10 cellular contexts compared by ENCODE assay signal in genomic region chr3:16723994-16724393, GRCh38.
DNase-seq lines count a peak whose midpoint lies in the region; ATAC-seq and TF ChIP-seq lines count a peak whose summit lies in the region.
"Had no signal": no experiment of that assay in that cellular context is flagged by ENCODE, and none has a peak within 500 bp of the region (broad histone marks: within the 10 kb centered on the region; RNA-seq: fewer than 3 reads in every experiment).

No MANE protein-coding gene starts in this region.

- TF ChIP-seq CTCF in WERI-Rb-1 (IDR thresholded peaks at IDR 0.05; ENCODE audit: low read depth, low read length), result peak; percentile 60
- no peak for TF ChIP-seq CTCF in mucosa of descending colon (IDR thresholded peaks at IDR 0.05)

- H3K27ac ChIP-seq in WERI-Rb-1 (no peak overlapping the region), iPS-18a (ENCODE audit: low read length) (peak overlapping the region; percentile 74)
- H3K27ac ChIP-seq: epithelial cell of prostate had no signal

- H3K4me1 ChIP-seq in iPS-18a (ENCODE audit: control insufficient read depth, low read depth, low read length) (peaks cover 5% of the 10 kb centered on the region), mucosa of descending colon (ENCODE audit: low read depth) (no peaks in the 10 kb centered on the region)

- no peak for ATAC-seq in mucosa of descending colon

- no peak overlapping the region for H3K4me3 ChIP-seq in WERI-Rb-1 (ENCODE audit: low read depth, low read length)
- H3K4me3 ChIP-seq in iPS-18a (ENCODE audit: low read length), result no peak overlapping the region
- H3K4me3 ChIP-seq in mucosa of descending colon, result no peak overlapping the region

- H3K36me3 ChIP-seq in WERI-Rb-1 (no peaks in the 10 kb centered on the region), iPS-18a (ENCODE audit: control insufficient read depth, low read depth, low read length) (no peaks in the 10 kb centered on the region), mucosa of descending colon (ENCODE audit: low read depth) (no peaks in the 10 kb centered on the region)

- H3K9me3 ChIP-seq in WERI-Rb-1 (ENCODE audit: severe bottlenecking) (peaks cover 13% of the 10 kb centered on the region), iPS-18a (ENCODE audit: control insufficient read depth, low read depth, low read length) (peaks cover 17% of the 10 kb centered on the region), mucosa of descending colon (no peaks in the 10 kb centered on the region)

- H3K27me3 ChIP-seq in WERI-Rb-1 (ENCODE audit: insufficient read depth, low read depth, severe bottlenecking) (no peaks in the 10 kb centered on the region), iPS-18a (ENCODE audit: control insufficient read depth, insufficient read depth, low read length) (no peaks in the 10 kb centered on the region)

- H3K9ac ChIP-seq in iPS-18a (ENCODE audit: low read length), result no peak overlapping the region

- intact Hi-C loops in mucosa of descending colon (cut with DNase I, micrococcal nuclease), result no loop called here

- peak; percentile 9 for DNase-seq in AG08395 (ENCODE audit: low spot score)
- DNase-seq in HCEC 1CT, result peak; percentile 46
- peak; percentile 54 for DNase-seq in WERI-Rb-1
- DNase-seq in SW480 (ENCODE audit: low spot score), result no peak
- DNase-seq in mucosa of descending colon, result no peak
- DNase-seq in stimulated activated CD8-positive, alpha-beta memory T cell treated with anti-CD3 and anti-CD28 coated beads, Interleukin-4, amount 100 ng/mL, for 48 hours, result no peak
- no peak for DNase-seq in GF-D8 (lab: John Stamatoyannopoulos, UW)
- DNase-seq: NCI-H146 had no signal

Comparison
In these comparisons a context has a peak if more than half of its experiments do, and no peak if none do; other contexts are left out.
1. DNase-seq: peak in AG08395 (single experiment), HCEC 1CT (single experiment) and WERI-Rb-1 (single experiment); none in SW480 (single experiment), mucosa of descending colon (0 of 3), stimulated activated CD8-positive, alpha-beta memory T cell treated with anti-CD3 and anti-CD28 coated beads, Interleukin-4, amount 100 ng/mL, for 48 hours (single experiment) and GF-D8 (single experiment).